Comparison of ENCODE assay signal across 16 cellular contexts in genomic region chr3:104556372-104557078, GRCh38.
DNase-seq lines count a peak whose midpoint lies in the region; ATAC-seq, FAIRE-seq and TF ChIP-seq lines count a peak whose summit lies in the region.
"Had no signal": no experiment of that assay in that cellular context is flagged by ENCODE, and none has a peak within 500 bp of the region (broad histone marks: within the 10 kb centered on the region; RNA-seq: fewer than 3 reads in every experiment).

No MANE protein-coding gene starts in this region.

- no peak overlapping the region for H2AFZ ChIP-seq in GM12878 (ENCODE audit: control insufficient read depth, low read depth, low read length)
- H2AFZ ChIP-seq in neural progenitor cell (replicated peaks): peak overlapping the region; percentile 3

- intact Hi-C loops in GM12878 (cut with micrococcal nuclease; ENCODE audit: unreplicated experiment) (no loop called here), upper lobe of right lung (cut with DNase I) (no loop called here)

- no peaks in the 10 kb centered on the region for H3K36me3 ChIP-seq in GM12878 (ENCODE audit: control insufficient read depth in 2 of 2, insufficient read depth in 2 of 2, low read length in 1 of 2)
- no peaks in the 10 kb centered on the region for H3K36me3 ChIP-seq in neural progenitor cell
- H3K36me3 ChIP-seq in upper lobe of right lung: no peaks in the 10 kb centered on the region

- no peak for TF ChIP-seq CTCF in GM12878 (IDR thresholded peaks at IDR 0.05 in 2 of 3, conservative IDR thresholded peaks at IDR 0.05 in 1 of 3; ENCODE audit: control insufficient read depth in 2 of 3, extremely low read depth in 1 of 3, insufficient read depth in 1 of 3, low read depth in 3 of 3, low read length in 3 of 3)
- no peak for TF ChIP-seq CTCF in neural progenitor cell (IDR thresholded peaks at IDR 0.05)
- no peak for TF ChIP-seq CTCF in D721Med (IDR thresholded peaks at IDR 0.05; ENCODE audit: insufficient read depth, missing control alignments)
- no peak for TF ChIP-seq CTCF in upper lobe of right lung (IDR thresholded peaks at IDR 0.05)

- CTCF ChIA-PET in GM12878 (lab: Yijun Ruan, JAX): interaction anchor here (0.6 to 1.1 kb wide), 2 partner anchors 283 to 1502 kb away, joined by 3 read pairs; no protein-coding TSS in a partner anchor
- CTCF ChIA-PET in activated naive CD4-positive, alpha-beta T cell treated with anti-CD3 and anti-CD28 coated beads, Interleukin-2, amount 10 ng/mL, durations not matched to agents 7 days and 5 days (lab: Charles Lee): no interaction called here

- in situ Hi-C loops in GM12878 (cut with MboI): no loop called here

- no peak overlapping the region for H3K27ac Mint-ChIP-seq in neural progenitor cell
- H3K27ac Mint-ChIP-seq in activated naive CD4-positive, alpha-beta T cell treated with anti-CD3 and anti-CD28 coated beads, Interleukin-2, amount 10 ng/mL, durations not matched to agents 7 days and 5 days: no peak overlapping the region

- RAD21 ChIA-PET in GM12878 (lab: Charles Lee; ENCODE audit: unreplicated experiment): no interaction called here

- H3K27ac ChIP-seq in GM12878 (ENCODE audit: control insufficient read depth, insufficient read depth): no peak overlapping the region
- H3K27ac ChIP-seq in neural progenitor cell: no peak overlapping the region
- no peak overlapping the region for H3K27ac ChIP-seq in upper lobe of right lung

- POLR2A ChIA-PET in GM12878 (lab: Charles Lee): no interaction called here

- H3K4me1 ChIP-seq in GM12878 (ENCODE audit: control insufficient read depth, insufficient read depth, low read length): 0 out of 2 replicates have a peak, but pooled peaks cover 2% of the 10 kb centered on the region
- H3K4me1 ChIP-seq in neural progenitor cell: peaks cover 5% of the 10 kb centered on the region
- H3K4me1 ChIP-seq in upper lobe of right lung: no peaks in the 10 kb centered on the region

- SMC1A ChIA-PET in GM12878 (lab: Charles Lee; ENCODE audit: uncharacterized antibody, unreplicated experiment): interaction anchor here (0.9 kb wide), 1 partner anchor 29 kb away, joined by 3 read pairs; no protein-coding TSS in a partner anchor

- H3K9me3 ChIP-seq in GM12878 (replicated peaks; ENCODE audit: control insufficient read depth, insufficient read depth, low read length) (no peaks in the 10 kb centered on the region), neural progenitor cell (ENCODE audit: low read depth) (no peaks in the 10 kb centered on the region), upper lobe of right lung (no peaks in the 10 kb centered on the region)

- TF ChIP-seq RAD21 in GM12878 (IDR thresholded peaks at IDR 0.05; ENCODE audit: insufficient read depth, low read depth, low read length): no peak

- peaks cover 3% of the 10 kb centered on the region for H3K9me3 Mint-ChIP-seq in neural progenitor cell
- no peaks in the 10 kb centered on the region for H3K9me3 Mint-ChIP-seq in activated naive CD4-positive, alpha-beta T cell treated with anti-CD3 and anti-CD28 coated beads, Interleukin-2, amount 10 ng/mL, durations not matched to agents 7 days and 5 days

- TF ChIP-seq EP300 in GM12878 (IDR thresholded peaks at IDR 0.05; ENCODE audit: borderline replicate concordance in 1 of 2, control insufficient read depth in 1 of 2, low read depth in 2 of 2, low read length in 2 of 2): no peak

- no peaks in the 10 kb centered on the region for H3K36me3 Mint-ChIP-seq in neural progenitor cell
- no peaks in the 10 kb centered on the region for H3K36me3 Mint-ChIP-seq in activated naive CD4-positive, alpha-beta T cell treated with anti-CD3 and anti-CD28 coated beads, Interleukin-2, amount 10 ng/mL, durations not matched to agents 7 days and 5 days
- H3K36me3 Mint-ChIP-seq: CD14-positive monocyte had no signal

- H3K27me3 ChIP-seq in GM12878 (replicated peaks in 1 of 2; ENCODE audit: control insufficient read depth in 2 of 2, insufficient read depth in 2 of 2, low read length in 1 of 2): no peaks in the 10 kb centered on the region
- no peaks in the 10 kb centered on the region for H3K27me3 ChIP-seq in neural progenitor cell
- H3K27me3 ChIP-seq in upper lobe of right lung: no peaks in the 10 kb centered on the region

- no peaks in the 10 kb centered on the region for H3K79me2 ChIP-seq in GM12878 (ENCODE audit: control insufficient read depth, insufficient read depth, low read length)
- H3K79me2 ChIP-seq in neural progenitor cell (ENCODE audit: low read depth): no peaks in the 10 kb centered on the region

- H3K4me3 ChIP-seq in GM12878 (no peak overlapping the region), neural progenitor cell (no peak overlapping the region), upper lobe of right lung (no peak overlapping the region)

- H3K4me2 ChIP-seq in GM12878 (ENCODE audit: control insufficient read depth, insufficient read depth) (no peak overlapping the region), neural progenitor cell (no peak overlapping the region)

- H4K20me1 ChIP-seq in GM12878 (ENCODE audit: control insufficient read depth, insufficient read depth) (no peaks in the 10 kb centered on the region), neural progenitor cell (ENCODE audit: low read depth) (no peaks in the 10 kb centered on the region)

- TF ChIP-seq POLR2A in GM12878 (IDR thresholded peaks at IDR 0.05; ENCODE audit: low read depth, low read length): no peak

- H3K27me3 Mint-ChIP-seq in neural progenitor cell (ENCODE audit: insufficient read depth, low read depth): no peaks in the 10 kb centered on the region
- H3K27me3 Mint-ChIP-seq in activated naive CD4-positive, alpha-beta T cell treated with anti-CD3 and anti-CD28 coated beads, Interleukin-2, amount 10 ng/mL, durations not matched to agents 7 days and 5 days: peaks cover 5% of the 10 kb centered on the region

- no peak overlapping the region for H3K9ac ChIP-seq in GM12878 (ENCODE audit: control insufficient read depth, insufficient read depth, low read length)
- H3K9ac ChIP-seq in neural progenitor cell: no peak overlapping the region

- peaks cover 2% of the 10 kb centered on the region for H3K4me1 Mint-ChIP-seq in neural progenitor cell
- no peaks in the 10 kb centered on the region for H3K4me1 Mint-ChIP-seq in activated naive CD4-positive, alpha-beta T cell treated with anti-CD3 and anti-CD28 coated beads, Interleukin-2, amount 10 ng/mL, durations not matched to agents 7 days and 5 days

- WGBS in GM12878 (ENCODE audit: insufficient coverage, insufficient replicate concordance, low lambda C conversion rate, missing lambda C conversion rate): 50% methylated on average over 4 of the region's 4 CpGs

- DNase-seq in NOMO-1 (lab: John Stamatoyannopoulos, UW; ENCODE audit: unreplicated experiment in 2 of 2) (peak; percentile 54 to 94), GM12878 (ENCODE audit: low read depth, low spot score) (no peak), neural progenitor cell (ENCODE audit: low spot score) (peak; percentile 27), DMS153 (lab: John Stamatoyannopoulos, UW) (no peak), D721Med (ENCODE audit: insufficient read length, low spot score) (no peak), upper lobe of right lung (no peak)
- no peak for DNase-seq in activated naive CD4-positive, alpha-beta T cell treated with anti-CD3 and anti-CD28 coated beads, Interleukin-2, amount 10 ng/mL, durations not matched to agents 7 days and 5 days
- DNase-seq: activated CD8-positive, alpha-beta memory T cell treated with anti-CD3 and anti-CD28 coated beads for 24 hours; activated naive CD4-positive, alpha-beta T cell; hippocampal formation; NCI-H510A; occipital lobe; stimulated activated CD4-positive, alpha-beta T cell treated with anti-CD3 and anti-CD28 coated beads, Interleukin-12 subunit alpha, Interleukin-12 subunit beta, amount 100 ng/mL, for 4 hours had no signal

- no peak overlapping the region for H3K4me3 Mint-ChIP-seq in neural progenitor cell
- H3K4me3 Mint-ChIP-seq in activated naive CD4-positive, alpha-beta T cell treated with anti-CD3 and anti-CD28 coated beads, Interleukin-2, amount 10 ng/mL, durations not matched to agents 7 days and 5 days: no peak overlapping the region
- H3K4me3 Mint-ChIP-seq: CD14-positive monocyte had no signal

- ATAC-seq in GM18907 (IDR thresholded peaks at IDR 0.05; ENCODE audit: unreplicated experiment) (peak; percentile 36), GM12878 (peak; percentile 30; the same call in 1 of the 3 replicates), upper lobe of right lung (no peak)
- ATAC-seq: HepG2 had no signal

- H3F3A ChIP-seq in neural progenitor cell (ENCODE audit: low read depth): no peaks in the 10 kb centered on the region

- no TSS peak for BruUV-seq in GM12878 (replicated peaks; lab: Mats Ljungman, UMichigan)

- FAIRE-seq in GM12878 (lab: Jason Lieb, UNC): no peak
- FAIRE-seq in D721Med (lab: Jason Lieb, UNC): no peak
- FAIRE-seq: HepG2 had no signal

TF ChIP-seq in GM12878, 131 proteins besides CTCF, POLR2A, EP300 and RAD21:
- TF ChIP-seq SPI1 (IDR thresholded peaks at IDR 0.05; ENCODE audit: borderline replicate concordance, insufficient read depth, low read depth, low read length) (peak; percentile 36; the same call in 1 of the 2 replicates), ASH2L (IDR thresholded peaks at IDR 0.05; ENCODE audit: borderline replicate concordance, low read depth) (no peak), USF2 (IDR thresholded peaks at IDR 0.05; ENCODE audit: borderline replicate concordance, low read depth, low read length) (no peak), SRF (IDR thresholded peaks at IDR 0.05; ENCODE audit: low read depth in 2 of 2, low read length in 2 of 2) (no peak), GABPA (IDR thresholded peaks at IDR 0.05; ENCODE audit: low read depth) (no peak)

Comparison
In these comparisons a context has a peak if more than half of its experiments do, and no peak if none do; other contexts are left out.
1. DNase-seq: peak in NOMO-1 (2 of 2) and neural progenitor cell (single experiment); none in GM12878 (single experiment), DMS153 (single experiment), activated naive CD4-positive, alpha-beta T cell treated with anti-CD3 and anti-CD28 coated beads, Interleukin-2, amount 10 ng/mL, durations not matched to agents 7 days and 5 days (single experiment), D721Med (single experiment) and upper lobe of right lung (single experiment).